Comparison of ENCODE assay signal across 8 cellular contexts in the genomic region with DNA sequence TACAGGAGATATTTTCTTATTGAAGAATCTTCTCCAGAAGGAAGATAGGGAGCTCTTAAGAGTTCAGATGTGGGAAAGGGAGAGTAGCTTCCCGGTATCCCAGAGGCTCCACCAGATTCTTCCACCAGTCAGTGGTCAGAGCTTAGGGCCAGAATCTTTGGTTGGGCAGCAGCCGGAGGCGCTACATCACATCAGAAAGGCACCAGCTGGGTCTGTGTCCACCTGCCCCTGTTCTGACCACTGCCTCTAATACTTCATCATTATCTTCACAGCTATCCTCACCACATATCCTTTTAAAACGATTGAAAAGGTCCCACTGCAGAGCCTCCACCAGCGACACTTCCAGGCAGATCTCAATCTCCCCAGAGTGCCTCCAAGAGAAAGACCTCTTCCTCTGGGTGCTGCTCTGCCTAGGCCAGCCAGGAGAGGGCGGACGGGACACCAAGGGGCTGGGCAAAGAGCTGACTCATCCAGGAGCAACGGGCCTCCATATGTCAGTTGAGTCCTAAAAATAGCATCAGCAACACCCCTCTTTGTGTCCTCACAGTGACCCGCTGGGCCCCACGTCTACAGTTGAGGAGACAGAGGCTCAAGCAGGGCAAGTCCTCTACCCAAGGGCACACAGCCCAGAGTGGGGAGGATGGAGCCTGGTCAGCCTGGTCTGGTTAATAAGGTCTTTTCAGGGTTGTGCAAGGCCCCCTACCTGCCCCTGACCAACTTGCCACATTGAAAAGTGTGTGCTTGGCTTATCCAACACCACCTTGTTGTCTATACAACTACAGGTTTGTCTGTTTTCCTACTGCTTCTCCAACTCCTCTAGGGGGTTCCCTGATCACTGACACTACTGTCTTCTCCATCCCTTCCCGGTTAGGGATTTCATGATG.
A peak's percentile ranks its signal among the peaks of the same experiment; 100 is the strongest.
DNase-seq lines count a peak whose midpoint lies in the region; ATAC-seq and TF ChIP-seq lines count a peak whose summit lies in the region.

No MANE protein-coding gene starts in this region.

- H3K4me3 ChIP-seq in GM23248, result no peak overlapping the region
- no peak overlapping the region for H3K4me3 ChIP-seq in adipocyte (ENCODE audit: low read length)
- no peak overlapping the region for H3K4me3 ChIP-seq in esophagus squamous epithelium

- H3K79me2 ChIP-seq in GM23248 (ENCODE audit: insufficient read depth), result no peaks in the 10 kb centered on the region

- H3F3A ChIP-seq in GM23248 (ENCODE audit: insufficient read depth), result no peaks in the 10 kb centered on the region

- H3K9me3 ChIP-seq in GM23248 (ENCODE audit: low read depth), result no peaks in the 10 kb centered on the region
- no peaks in the 10 kb centered on the region for H3K9me3 ChIP-seq in adipocyte (ENCODE audit: control insufficient read depth, low read length)
- H3K9me3 ChIP-seq in esophagus squamous epithelium, result no peaks in the 10 kb centered on the region

- H2AFZ ChIP-seq in GM23248, result peak overlapping the region; percentile 12

- H3K4me1 ChIP-seq in GM23248 (ENCODE audit: insufficient read depth), result peaks cover 4% of the 10 kb centered on the region; the same call in 1 of the 2 replicates
- H3K4me1 ChIP-seq in adipocyte (ENCODE audit: control insufficient read depth, insufficient read depth, low read length), result peaks cover 4% of the 10 kb centered on the region
- H3K4me1 ChIP-seq in esophagus squamous epithelium, result no peaks in the 10 kb centered on the region

- no peak overlapping the region for H3K9ac ChIP-seq in GM23248
- H3K9ac ChIP-seq in adipocyte (ENCODE audit: low read length), result no peak overlapping the region

- H3K27ac ChIP-seq in GM23248 (no peak overlapping the region), esophagus squamous epithelium (no peak overlapping the region)

- no peak for TF ChIP-seq POLR2A in esophagus squamous epithelium (IDR thresholded peaks at IDR 0.05)

- H3K36me3 ChIP-seq in GM23248 (ENCODE audit: low read depth) (no peaks in the 10 kb centered on the region), adipocyte (ENCODE audit: control insufficient read depth, insufficient read depth, low read length, severe bottlenecking) (no peaks in the 10 kb centered on the region), esophagus squamous epithelium (no peaks in the 10 kb centered on the region)

- 59 to 65% methylated on average over 11 of the region's 11 CpGs for WGBS in GM23248 (ENCODE audit: low coverage in 1 of 2, low lambda C conversion rate in 2 of 2, missing lambda C conversion rate in 2 of 2), 2 experiments
- 41 to 57% methylated on average over 6 to 10 of the region's 11 CpGs for WGBS in esophagus squamous epithelium, 2 donors

- H3K27me3 ChIP-seq in GM23248 (replicated peaks; ENCODE audit: insufficient read depth) (no peaks in the 10 kb centered on the region; the same call in 1 of the 2 replicates), adipocyte (replicated peaks; ENCODE audit: control insufficient read depth, insufficient read depth, low read length) (peaks cover 12% of the 10 kb centered on the region), esophagus squamous epithelium (peaks cover 0 to 8% (median 0%) of the 10 kb centered on the region in 4 donors)

- H3K4me2 ChIP-seq in GM23248 (ENCODE audit: unreplicated experiment), result peak overlapping the region; percentile 26

- in situ Hi-C loops in GM23248 (cut with MboI), result no loop called here

- no peaks in the 10 kb centered on the region for H4K20me1 ChIP-seq in GM23248 (ENCODE audit: insufficient read depth)

- peak; percentile 11 for DNase-seq in DMS114 treated with DMSO at 0.1 percent for 48 hours (lab: John Stamatoyannopoulos, UW; ENCODE audit: unreplicated experiment)
- peak; percentile 90 for DNase-seq in GM23248
- peak; percentile 23 to 65 for DNase-seq in NCI-H446 (lab: John Stamatoyannopoulos, UW)
- peak; percentile 27 for DNase-seq in adipocyte (ENCODE audit: low read depth)
- peak; percentile 90 for DNase-seq in islet precursor cell
- DNase-seq in cortex of kidney (lab: John Stamatoyannopoulos, UW), result no peak
- DNase-seq in esophagus squamous epithelium (lab: John Stamatoyannopoulos, UW), result no peak

- intact Hi-C loops in esophagus squamous epithelium (cut with DNase I), result no loop called here

- no peaks in the 10 kb centered on the region for H3K9me2 ChIP-seq in GM23248 (ENCODE audit: insufficient read depth)

- ATAC-seq in HG03457 (IDR thresholded peaks at IDR 0.05; ENCODE audit: unreplicated experiment), result no peak

- TF ChIP-seq CTCF in esophagus squamous epithelium (IDR thresholded peaks at IDR 0.05), result peak in 3 of 6 experiments; percentile 8 to 58 (median 16)

Comparison
In these comparisons a context has a peak if more than half of its experiments do, and no peak if none do; other contexts are left out.
1. DNase-seq: peak in DMS114 treated with DMSO at 0.1 percent for 48 hours (single experiment), GM23248 (single experiment), NCI-H446 (2 of 2), adipocyte (single experiment) and islet precursor cell (single experiment); none in cortex of kidney (single experiment) and esophagus squamous epithelium (single experiment).